ENCODE assay signal across 8 cellular contexts in genomic region chr15:21027942-21028341, GRCh38.
DNase-seq lines count a peak whose midpoint lies in the region; ATAC-seq and TF ChIP-seq lines count a peak whose summit lies in the region.
"Not testable (repeated sequence)": the region's sequence is repeated elsewhere in the genome, so short reads cannot be mapped to it uniquely, and the experiment has no call there.

No MANE protein-coding gene starts in this region.

- TF ChIP-seq EP300 in upper lobe of left lung (IDR thresholded peaks at IDR 0.05): not testable (repeated sequence)

- H3K4me3 Mint-ChIP-seq in T-helper 17 cell; activated T-helper 17 cell treated with anti-CD3 and anti-CD28 coated beads, Interleukin-2, amount 50 U/mL, for 72 hours: not testable (repeated sequence)

- not testable (repeated sequence) for H3K27ac Mint-ChIP-seq in T-helper 17 cell; activated T-helper 17 cell treated with anti-CD3 and anti-CD28 coated beads, Interleukin-2, amount 50 U/mL, for 72 hours

- not testable (repeated sequence) for H3K4me2 ChIP-seq in DND-41 (ENCODE audit: insufficient read depth, low read length)

- not testable (repeated sequence) for H3K36me3 ChIP-seq in DND-41 (ENCODE audit: insufficient read depth, low read length); psoas muscle (ENCODE audit: insufficient read depth in 1 of 2, low read depth in 1 of 2); upper lobe of left lung

- H3K9me3 ChIP-seq in DND-41 (ENCODE audit: insufficient read depth, low read length, severe bottlenecking); T-helper 17 cell (ENCODE audit: control insufficient read depth, low read length, poor library complexity, severe bottlenecking); psoas muscle; upper lobe of left lung: not testable (repeated sequence)

- not testable (repeated sequence) for H3K4me1 ChIP-seq in DND-41 (ENCODE audit: insufficient read depth, low read length); psoas muscle; upper lobe of left lung

- intact Hi-C loops in Right ventricle myocardium superior (cut with DNase I); psoas muscle (cut with DNase I): not testable (repeated sequence)

- H3K4me3 ChIP-seq in DND-41 (ENCODE audit: low read depth in 1 of 2, low read length in 2 of 2); psoas muscle; upper lobe of left lung: not testable (repeated sequence)

- not testable (repeated sequence) for TF ChIP-seq POLR2A in upper lobe of left lung (IDR thresholded peaks at IDR 0.05)

- not testable (repeated sequence) for H3K79me2 ChIP-seq in DND-41 (ENCODE audit: insufficient read depth, low read length)

- not testable (repeated sequence) for H3K4me1 Mint-ChIP-seq in T-helper 17 cell; activated T-helper 17 cell treated with anti-CD3 and anti-CD28 coated beads, Interleukin-2, amount 50 U/mL, for 72 hours

- DNase-seq in DND-41 (peak; percentile 56), KBM-7 (peak; percentile 0)
- not testable (repeated sequence) for DNase-seq in T-helper 17 cell; Right ventricle myocardium superior; left lobe of liver (ENCODE audit: low spot score); psoas muscle; upper lobe of left lung

- not testable (repeated sequence) for TF ChIP-seq CTCF in DND-41 (IDR thresholded peaks at IDR 0.05; ENCODE audit: borderline replicate concordance, extremely low read depth, low read length, poor library complexity, severe bottlenecking); psoas muscle (IDR thresholded peaks at IDR 0.05); upper lobe of left lung (IDR thresholded peaks at IDR 0.05)

- in situ Hi-C loops in KBM-7 (cut with MboI; ENCODE audit: low pct_unique_long_range_greater_than_20kb, low sequenced_read_pairs): not testable (repeated sequence)

- H3K27me3 Mint-ChIP-seq in T-helper 17 cell; activated T-helper 17 cell treated with anti-CD3 and anti-CD28 coated beads, Interleukin-2, amount 50 U/mL, for 72 hours: not testable (repeated sequence)

- not testable (repeated sequence) for H4K20me1 ChIP-seq in DND-41 (ENCODE audit: insufficient read depth, low read length)

- H3K27me3 ChIP-seq in DND-41 (ENCODE audit: insufficient read depth, low read length, poor library complexity); psoas muscle (ENCODE audit: insufficient read depth in 3 of 3, low read length in 2 of 3); upper lobe of left lung: not testable (repeated sequence)

- H3K9me3 Mint-ChIP-seq in activated T-helper 17 cell treated with anti-CD3 and anti-CD28 coated beads, Interleukin-2, amount 50 U/mL, for 72 hours: not testable (repeated sequence)

- not testable (repeated sequence) for H3K36me3 Mint-ChIP-seq in T-helper 17 cell (ENCODE audit: low read depth); activated T-helper 17 cell treated with anti-CD3 and anti-CD28 coated beads, Interleukin-2, amount 50 U/mL, for 72 hours (ENCODE audit: low read depth)

- H2AFZ ChIP-seq in DND-41 (ENCODE audit: low read depth, low read length): not testable (repeated sequence)

- H3K27ac ChIP-seq in DND-41 (ENCODE audit: low read length): peak overlapping the region; percentile 65
- not testable (repeated sequence) for H3K27ac ChIP-seq in psoas muscle, upper lobe of left lung

- ATAC-seq in DND-41 (ENCODE audit: insufficient read depth, low read depth): peak; percentile 85
- peak; percentile 20 for ATAC-seq in T-helper 17 cell
- ATAC-seq in activated T-helper 17 cell treated with anti-CD3 and anti-CD28 coated beads, Interleukin-2, amount 50 U/mL, for 72 hours (replicated peaks): peak; percentile 34
- ATAC-seq in Right ventricle myocardium superior (ENCODE audit: poor library complexity): peak; percentile 80
- peak; percentile 78 for ATAC-seq in left lobe of liver
- peak; percentile 59 to 88 (median 78) for ATAC-seq in psoas muscle
- ATAC-seq in upper lobe of left lung (ENCODE audit: low FRiP score in 2 of 2): peak; percentile 23 to 33

- 41 to 65% (median 60%) methylated on average over 3 to 5 of the region's 9 CpGs for WGBS in psoas muscle, 3 donors
- no CpG with 5 or more reads among the region's 9 CpGs for WGBS in upper lobe of left lung, 2 donors

- not testable (repeated sequence) for H3K9ac ChIP-seq in DND-41 (ENCODE audit: low read depth, low read length)

Comparison
In these comparisons a context has a peak if more than half of its experiments do, and no peak if none do; other contexts are left out.
1. ATAC-seq: peak in every context shown above with its lines; median percentile 85 in DND-41; 80 in Right ventricle myocardium superior; 78 in psoas muscle; 78 in left lobe of liver; 34 in activated T-helper 17 cell treated with anti-CD3 and anti-CD28 coated beads, Interleukin-2, amount 50 U/mL, for 72 hours; 28 in upper lobe of left lung; 20 in T-helper 17 cell.